ENCODE assay signal across 8 cellular contexts in the genomic region with DNA sequence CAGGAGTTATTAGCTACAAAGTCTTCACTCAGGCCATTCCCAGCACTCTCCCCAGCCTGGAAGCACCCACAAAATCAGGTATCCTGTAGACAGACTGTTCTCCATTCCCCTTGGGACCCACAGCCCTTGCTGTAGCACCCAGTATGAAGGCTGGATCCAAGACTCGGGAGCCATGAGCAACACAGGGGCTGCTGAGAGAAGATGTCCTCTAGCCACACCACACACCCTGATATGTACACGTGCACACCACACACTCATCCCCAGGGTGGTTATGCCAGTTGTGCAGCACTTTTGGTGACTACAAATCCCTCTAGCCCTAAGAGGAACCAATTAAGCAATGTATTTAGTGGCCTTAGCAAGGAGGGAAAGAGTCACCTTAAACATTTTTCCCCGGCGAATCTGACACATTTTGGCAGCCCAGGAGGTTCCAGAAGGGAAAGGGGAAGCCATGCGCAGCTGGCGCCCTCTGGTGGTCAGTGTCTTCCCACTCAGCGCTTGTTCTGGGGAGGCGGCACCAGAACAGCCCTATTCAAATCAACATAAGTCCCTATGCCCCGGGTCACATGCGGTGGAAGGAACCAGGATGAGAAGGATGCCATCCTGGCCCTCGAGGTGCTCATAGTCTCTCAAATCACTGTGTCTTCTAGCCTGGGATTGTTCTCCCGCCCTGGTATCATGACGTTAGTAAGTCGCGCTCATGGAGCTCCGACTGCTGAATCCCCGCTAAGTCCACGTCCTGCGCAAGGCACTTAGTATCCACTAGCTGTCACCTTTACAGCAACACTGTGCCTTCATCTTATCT.
DNase-seq lines count a peak whose midpoint lies in the region; ATAC-seq and TF ChIP-seq lines count a peak whose summit lies in the region.

No MANE protein-coding gene starts in this region.

- H3K27ac Mint-ChIP-seq in CD14-positive monocyte (no peak overlapping the region), osteocyte (ENCODE audit: unreplicated experiment) (no peak overlapping the region)

- TF ChIP-seq EP300 in gastroesophageal sphincter (IDR thresholded peaks at IDR 0.05) (no peak), suprapubic skin (IDR thresholded peaks at IDR 0.05) (no peak)

- H3K27me3 Mint-ChIP-seq in CD14-positive monocyte (ENCODE audit: low read depth in 3 of 3) (peaks cover 12 to 18% (median 17%) of the 10 kb centered on the region in 3 donors), osteocyte (ENCODE audit: unreplicated experiment) (peaks cover 10% of the 10 kb centered on the region)

- H3K4me2 ChIP-seq in KMS-11: no peak overlapping the region

- ATAC-seq in GM19395 (IDR thresholded peaks at IDR 0.05; ENCODE audit: unreplicated experiment): peak; percentile 88
- peak; percentile 88 for ATAC-seq in RWPE2 (ENCODE audit: low read depth)
- peak; percentile 90 for ATAC-seq in gastroesophageal sphincter

- intact Hi-C loops in CD14-positive monocyte (cut with micrococcal nuclease): loop anchor here (5.0 kb wide), 2 partner anchors 238 to 243 kb away; partner anchors contain the start of gene SAMD4A (in 1 of the 2)

- TF ChIP-seq POLR2A in gastroesophageal sphincter (IDR thresholded peaks at IDR 0.05) (no peak), suprapubic skin (IDR thresholded peaks at IDR 0.05) (no peak)

- H3K9ac ChIP-seq in KMS-11: no peak overlapping the region

- H3K4me3 ChIP-seq in KMS-11 (IDR thresholded peaks at IDR 0.05; ENCODE audit: insufficient read depth, low read depth, low read length): no peak overlapping the region
- H3K4me3 ChIP-seq in RWPE2 (ENCODE audit: severe bottlenecking): no peak overlapping the region
- H3K4me3 ChIP-seq in gastroesophageal sphincter: peak overlapping the region in 1 of 2 donors; percentile 6
- no peak overlapping the region for H3K4me3 ChIP-seq in suprapubic skin

- H3K9me3 ChIP-seq in RWPE2 (ENCODE audit: severe bottlenecking): no peaks in the 10 kb centered on the region
- no peaks in the 10 kb centered on the region for H3K9me3 ChIP-seq in gastroesophageal sphincter
- no peaks in the 10 kb centered on the region for H3K9me3 ChIP-seq in suprapubic skin

- DNase-seq in CD14-positive monocyte (ENCODE audit: low spot score): peak; percentile 76
- DNase-seq in RWPE2 (ENCODE audit: low spot score): peak; percentile 76
- peak; percentile 90 for DNase-seq in activated effector memory CD4-positive, alpha-beta T cell treated with anti-CD3 and anti-CD28 coated beads, Interleukin-2, amount 50 U/mL, for 16 hours
- peak; percentile 93 for DNase-seq in osteocyte (ENCODE audit: extremely low spot score, unreplicated experiment)
- peak; percentile 86 to 92 for DNase-seq in suprapubic skin (ENCODE audit: low spot score in 2 of 2)

- H4K20me1 ChIP-seq in KMS-11 (ENCODE audit: insufficient read depth): no peaks in the 10 kb centered on the region

- H3K79me2 ChIP-seq in KMS-11 (ENCODE audit: insufficient read depth, low read depth): no peaks in the 10 kb centered on the region

- no peaks in the 10 kb centered on the region for H3K36me3 ChIP-seq in KMS-11 (ENCODE audit: insufficient read depth)
- H3K36me3 ChIP-seq in RWPE2 (ENCODE audit: low read depth): no peaks in the 10 kb centered on the region
- H3K36me3 ChIP-seq in gastroesophageal sphincter: no peaks in the 10 kb centered on the region
- H3K36me3 ChIP-seq in suprapubic skin: no peaks in the 10 kb centered on the region

- H3K27me3 ChIP-seq in KMS-11 (ENCODE audit: insufficient read depth, low read depth): no peaks in the 10 kb centered on the region
- H3K27me3 ChIP-seq in RWPE2 (ENCODE audit: insufficient read depth, poor library complexity, severe bottlenecking): no peaks in the 10 kb centered on the region
- H3K27me3 ChIP-seq in gastroesophageal sphincter: no peaks in the 10 kb centered on the region
- no peaks in the 10 kb centered on the region for H3K27me3 ChIP-seq in suprapubic skin

- 8 to 40% methylated on average over 3 to 16 of the region's 19 CpGs for WGBS in gastroesophageal sphincter (ENCODE audit: low coverage in 1 of 2), 2 donors
- 39% methylated on average over 16 of the region's 19 CpGs for WGBS in suprapubic skin

- peaks cover 3% of the 10 kb centered on the region for H3K4me1 ChIP-seq in KMS-11 (ENCODE audit: low read depth, poor library complexity, severe bottlenecking)
- H3K4me1 ChIP-seq in RWPE2 (ENCODE audit: insufficient read depth, poor library complexity, severe bottlenecking): no peaks in the 10 kb centered on the region
- peaks cover 0 to 6% (median 3%) of the 10 kb centered on the region in 3 donors for H3K4me1 ChIP-seq in gastroesophageal sphincter
- peaks cover 11% of the 10 kb centered on the region for H3K4me1 ChIP-seq in suprapubic skin

- H3K36me3 Mint-ChIP-seq in CD14-positive monocyte (no peaks in the 10 kb centered on the region), osteocyte (ENCODE audit: unreplicated experiment) (no peaks in the 10 kb centered on the region)

- H3K9me3 Mint-ChIP-seq in CD14-positive monocyte (peaks cover 0 to 6% (median 3%) of the 10 kb centered on the region in 7 donors), osteocyte (ENCODE audit: unreplicated experiment) (peaks cover 3% of the 10 kb centered on the region)

- H3K27ac ChIP-seq in KMS-11: no peak overlapping the region
- H3K27ac ChIP-seq in RWPE2 (ENCODE audit: poor library complexity, severe bottlenecking): no peak overlapping the region
- no peak overlapping the region for H3K27ac ChIP-seq in gastroesophageal sphincter
- no peak overlapping the region for H3K27ac ChIP-seq in suprapubic skin

- peaks cover 12% of the 10 kb centered on the region for H3K4me1 Mint-ChIP-seq in CD14-positive monocyte
- H3K4me1 Mint-ChIP-seq in osteocyte (ENCODE audit: unreplicated experiment): no peaks in the 10 kb centered on the region

- peak overlapping the region; percentile 66; the same call in 1 of the 2 replicates for H2AFZ ChIP-seq in KMS-11 (ENCODE audit: low read depth)

- peak; percentile 95 for TF ChIP-seq CTCF in CD14-positive monocyte (IDR thresholded peaks at IDR 0.05)
- peak; percentile 75 for TF ChIP-seq CTCF in KMS-11 (conservative IDR thresholded peaks at IDR 0.05; ENCODE audit: low read depth, low read length)
- TF ChIP-seq CTCF in RWPE2 (IDR thresholded peaks at IDR 0.05; ENCODE audit: poor library complexity, severe bottlenecking): peak; percentile 99
- peak; percentile 76 to 92 (median 90) for TF ChIP-seq CTCF in gastroesophageal sphincter (IDR thresholded peaks at IDR 0.05)
- peak; percentile 97 for TF ChIP-seq CTCF in osteocyte (IDR thresholded peaks at IDR 0.05)
- peak; percentile 65 to 93 for TF ChIP-seq CTCF in suprapubic skin (IDR thresholded peaks at IDR 0.05)

- H3K4me3 Mint-ChIP-seq in CD14-positive monocyte (peak overlapping the region; percentile 3 to 55), osteocyte (ENCODE audit: unreplicated experiment) (no peak overlapping the region)
